Comparison of ENCODE assay signal across 14 cellular contexts in genomic region chr14:20910822-20911221, GRCh38. TPM values are rescaled to one million over a fixed set of nuclear protein-coding genes. Genes with fewer than 3 reads are reported as not detected.
"Had no signal": no experiment of that assay in that cellular context is flagged by ENCODE, and none has a peak within 500 bp of the region (broad histone marks: within the 10 kb centered on the region; RNA-seq: fewer than 3 reads in every experiment).

No MANE protein-coding gene starts in this region.

RNA-seq across cellular contexts. Expression of gene RNASE3, which starts 19.6 kb away (rescaled TPM):
- total RNA-seq: activated B cell treated with CpG ODN at 0.5 μM for 24 hours; activated CD4-positive, alpha-beta memory T cell treated with anti-CD3 and anti-CD28 coated beads for 36 hours; activated CD4-positive, alpha-beta memory T cell treated with anti-CD3 and anti-CD28 coated beads, Interleukin-2, amount 10 ng/mL, durations not matched to agents 7 days and 5 days; activated CD4-positive, alpha-beta T cell treated with anti-CD3 and anti-CD28 coated beads for 36 hours; activated CD4-positive, alpha-beta T cell treated with anti-CD3 and anti-CD28 coated beads, Interleukin-2, amount 10 ng/mL, durations not matched to agents 24 days and 14 days; activated CD4-positive, alpha-beta T cell treated with anti-CD3 and anti-CD28 coated beads, Interleukin-2, amount 10 ng/mL, durations not matched to agents 7 days and 5 days; activated CD8-positive, alpha-beta memory T cell treated with anti-CD3 and anti-CD28 coated beads for 36 hours; activated CD8-positive, alpha-beta memory T cell treated with anti-CD3 and anti-CD28 coated beads, Interleukin-2, amount 10 ng/mL, durations not matched to agents 7 days and 5 days; activated CD8-positive, alpha-beta T cell treated with anti-CD3 and anti-CD28 coated beads for 36 hours; activated CD8-positive, alpha-beta T cell treated with anti-CD3 and anti-CD28 coated beads, Interleukin-2, amount 10 ng/mL, durations not matched to agents 7 days and 5 days; T-helper 1 cell treated with Interleukin-12 subunit alpha and Interleukin-12 subunit beta and Interleukin-4 antibody, amounts not matched to agents 30 ng/mL and 1 ng/mL, for 36 hours; T-helper 17 cell; T-helper 2 cell treated with Interferon-gamma antibody and Interleukin-4, amounts not matched to agents 100 ng/mL and 5 ng/mL, for 36 hours; WTC11 had no signal

RNA-seq across cellular contexts. Expression of gene RNASE2, which starts 44.5 kb away (rescaled TPM):
- total RNA-seq: activated B cell treated with CpG ODN at 0.5 μM for 24 hours; activated CD4-positive, alpha-beta memory T cell treated with anti-CD3 and anti-CD28 coated beads for 36 hours; activated CD4-positive, alpha-beta memory T cell treated with anti-CD3 and anti-CD28 coated beads, Interleukin-2, amount 10 ng/mL, durations not matched to agents 7 days and 5 days; activated CD4-positive, alpha-beta T cell treated with anti-CD3 and anti-CD28 coated beads for 36 hours; activated CD4-positive, alpha-beta T cell treated with anti-CD3 and anti-CD28 coated beads, Interleukin-2, amount 10 ng/mL, durations not matched to agents 24 days and 14 days; activated CD4-positive, alpha-beta T cell treated with anti-CD3 and anti-CD28 coated beads, Interleukin-2, amount 10 ng/mL, durations not matched to agents 7 days and 5 days; activated CD8-positive, alpha-beta memory T cell treated with anti-CD3 and anti-CD28 coated beads for 36 hours; activated CD8-positive, alpha-beta memory T cell treated with anti-CD3 and anti-CD28 coated beads, Interleukin-2, amount 10 ng/mL, durations not matched to agents 7 days and 5 days; activated CD8-positive, alpha-beta T cell treated with anti-CD3 and anti-CD28 coated beads for 36 hours; activated CD8-positive, alpha-beta T cell treated with anti-CD3 and anti-CD28 coated beads, Interleukin-2, amount 10 ng/mL, durations not matched to agents 7 days and 5 days; T-helper 1 cell treated with Interleukin-12 subunit alpha and Interleukin-12 subunit beta and Interleukin-4 antibody, amounts not matched to agents 30 ng/mL and 1 ng/mL, for 36 hours; T-helper 2 cell treated with Interferon-gamma antibody and Interleukin-4, amounts not matched to agents 100 ng/mL and 5 ng/mL, for 36 hours; WTC11 had no signal
